Comparison of ENCODE assay signal across 8 cellular contexts in the genomic region with DNA sequence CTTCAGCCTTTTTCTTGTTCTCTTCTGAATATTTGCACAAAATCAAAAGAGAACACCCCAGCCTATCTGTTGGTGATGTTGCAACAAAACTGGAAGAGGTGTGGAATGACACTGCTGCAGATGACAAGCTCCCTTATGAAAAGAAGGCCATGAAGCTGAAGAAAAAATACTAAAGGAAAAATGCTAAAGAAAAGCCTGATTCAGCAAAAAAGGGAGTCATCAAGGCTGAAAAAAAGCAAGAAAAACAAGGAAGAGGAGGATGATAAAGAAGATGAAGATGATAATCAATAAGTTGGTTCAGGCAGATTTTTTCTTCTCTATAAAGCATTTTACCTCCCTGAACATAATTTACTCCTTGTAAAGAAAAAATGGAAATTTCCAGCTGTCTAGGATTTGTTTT.
"Had no signal": no experiment of that assay in that cellular context is flagged by ENCODE, and none has a peak within 500 bp of the region (broad histone marks: within the 10 kb centered on the region; RNA-seq: fewer than 3 reads in every experiment).

No MANE protein-coding gene starts in this region.

- H3K4me3 ChIP-seq: GM23338, HAP-1 had no signal

- H3K4me2 ChIP-seq: GM23338 had no signal

- ATAC-seq: GM23338, HCT116 had no signal

- DNase-seq: H7, HFFc6, KG1 had no signal

- H3K4me3 Mint-ChIP-seq: GM23338, HFFc6, IgD-negative memory B cell had no signal

- H3K9me3 Mint-ChIP-seq: GM23338, HFFc6 had no signal

- H3K27ac ChIP-seq: HL-60 had no signal

- H3K27me3 Mint-ChIP-seq: IgD-negative memory B cell had no signal

- H3K36me3 ChIP-seq: HAP-1 had no signal

- H3K27ac Mint-ChIP-seq: GM23338, HFFc6, IgD-negative memory B cell had no signal

- H3K4me1 Mint-ChIP-seq: IgD-negative memory B cell had no signal

- H3K9me3 ChIP-seq: HAP-1 had no signal

- H3K36me3 Mint-ChIP-seq: IgD-negative memory B cell had no signal
